24 cellular contexts compared by ENCODE assay signal in the genomic region with DNA sequence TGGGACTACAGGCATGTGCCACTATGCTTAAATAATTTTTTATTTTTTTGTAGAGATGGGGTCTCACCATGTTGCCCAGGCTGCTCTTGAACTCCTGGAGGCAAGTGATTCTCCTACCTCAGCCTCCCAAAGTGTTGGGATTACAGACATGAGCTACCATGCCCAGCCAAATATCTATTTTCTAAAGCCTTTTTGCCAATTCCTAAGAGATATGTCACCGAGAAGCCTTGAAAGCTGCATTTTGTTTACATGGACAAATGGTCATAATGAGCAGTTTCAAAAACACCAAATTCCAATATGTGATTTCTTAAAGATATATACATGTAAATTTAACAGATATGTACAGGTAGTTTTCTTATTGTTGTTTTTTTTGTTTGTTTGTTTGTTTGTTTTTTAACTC. TPM values are rescaled to one million over a fixed set of nuclear protein-coding genes. Genes with fewer than 3 reads are reported as not detected.
DNase-seq lines count a peak whose midpoint lies in the region; ATAC-seq and TF ChIP-seq lines count a peak whose summit lies in the region.
"Had no signal": no experiment of that assay in that cellular context is flagged by ENCODE, and none has a peak within 500 bp of the region (broad histone marks: within the 10 kb centered on the region; RNA-seq: fewer than 3 reads in every experiment).

No MANE protein-coding gene starts in this region.

- H3K9ac ChIP-seq in skeletal muscle satellite cell (ENCODE audit: low read depth, low read length): peak overlapping the region; percentile 54

- H3K4me3 ChIP-seq in AG10803 (ENCODE audit: low read length) (no peak overlapping the region), brain microvascular endothelial cell (ENCODE audit: low read depth, low read length) (no peak overlapping the region), skeletal muscle satellite cell (ENCODE audit: low read length) (no peak overlapping the region), right cardiac atrium (ENCODE audit: low read length) (no peak overlapping the region)
- H3K4me3 ChIP-seq: MG63, Peyer's patch had no signal

- H3K27ac ChIP-seq in brain microvascular endothelial cell (peak overlapping the region; percentile 96), right cardiac atrium (ENCODE audit: low read length) (no peak overlapping the region)
- H3K27ac ChIP-seq: Peyer's patch had no signal

- DNase-seq in AG10803 (ENCODE audit: low read depth) (peak; percentile 48), M059J (ENCODE audit: low read depth) (peak; percentile 21), brain microvascular endothelial cell (no peak), right cardiac atrium (no peak), GM13976 (ENCODE audit: low spot score) (no peak), erythroblast (lab: John Stamatoyannopoulos, UW) (no peak)
- DNase-seq: ACHN; AML-193; C1 segment of cervical spinal cord; Calu3; CD8-positive, alpha-beta memory T cell; DMS153; GF-D8; Kasumi-1; MG63; NCI-H1048; NCI-H1417 treated with DMSO at 0.1 percent for 48 hours; NCI-H187 treated with DMSO at 0.1 percent for 48 hours; NCI-H510A treated with DMSO at 0.1 percent for 48 hours; NCI-H748 treated with DMSO at 0.1 percent for 48 hours; NK-92 treated with Interleukin-12 subunit alpha and Interleukin-12 subunit beta, amount 100 ng/mL, for 24 hours; Peyer's patch; T-helper 17 cell had no signal

- peak overlapping the region; percentile 22 for H3K4me2 ChIP-seq in skeletal muscle satellite cell (ENCODE audit: low read length)

- no peaks in the 10 kb centered on the region for H3K27me3 ChIP-seq in brain microvascular endothelial cell (replicated peaks)
- H3K27me3 ChIP-seq in skeletal muscle satellite cell (ENCODE audit: control insufficient read depth, insufficient read depth, low read length): no peaks in the 10 kb centered on the region
- no peaks in the 10 kb centered on the region for H3K27me3 ChIP-seq in right cardiac atrium (ENCODE audit: control insufficient read depth, insufficient read depth)
- H3K27me3 ChIP-seq: MG63, Peyer's patch had no signal

- TF ChIP-seq CTCF in AG10803 (conservative IDR thresholded peaks at IDR 0.05; ENCODE audit: low read length): no peak
- no peak for TF ChIP-seq CTCF in brain microvascular endothelial cell (IDR thresholded peaks at IDR 0.05; ENCODE audit: low read depth, low read length, missing control alignments)
- TF ChIP-seq CTCF in GM13976 (IDR thresholded peaks at IDR 0.05; ENCODE audit: borderline replicate concordance, control extremely low read depth, extremely low read depth, insufficient read depth, missing control alignments): no peak

- intact Hi-C loops in right cardiac atrium (cut with DNase I): no loop called here

- no peak for ATAC-seq in right cardiac atrium
- ATAC-seq: T-helper 17 cell had no signal

- WGBS in right cardiac atrium: 96% methylated on average over 1 of the region's 1 CpG

- no peaks in the 10 kb centered on the region for H3K9me3 ChIP-seq in skeletal muscle satellite cell (replicated peaks; ENCODE audit: low read length)
- H3K9me3 ChIP-seq in right cardiac atrium (ENCODE audit: control insufficient read depth, low read length): no peaks in the 10 kb centered on the region
- H3K9me3 ChIP-seq: MG63, Peyer's patch had no signal

- TF ChIP-seq POLR2A in erythroblast (IDR thresholded peaks at IDR 0.05; ENCODE audit: low read length): no peak

- in situ Hi-C loops in brain microvascular endothelial cell (cut with HindIII; ENCODE audit: low pct_ligation_motif_present, low sequenced_read_pairs): no loop called here
- in situ Hi-C loops in GM13976 (cut with MboI; ENCODE audit: low sequenced_read_pairs, unreplicated experiment): no loop called here

- peaks cover 35% of the 10 kb centered on the region for H3K4me1 ChIP-seq in skeletal muscle satellite cell (ENCODE audit: control insufficient read depth, insufficient read depth, low read length)
- H3K4me1 ChIP-seq in right cardiac atrium (ENCODE audit: control insufficient read depth, insufficient read depth, low read length): no peaks in the 10 kb centered on the region
- H3K4me1 ChIP-seq: Peyer's patch had no signal

- H3K36me3 ChIP-seq in brain microvascular endothelial cell (replicated peaks): no peaks in the 10 kb centered on the region
- H3K36me3 ChIP-seq in skeletal muscle satellite cell (ENCODE audit: insufficient read depth, low read length): no peaks in the 10 kb centered on the region
- H3K36me3 ChIP-seq: MG63, Peyer's patch had no signal

RNA-seq across cellular contexts. Expression of a gene that starts 33.0 kb away (rescaled TPM):
- total RNA-seq in M059J (2014; rRNA removed; shearing (Covaris generic)): 17.5 and 28.2 TPM in 2 replicates
- total RNA-seq in skeletal muscle satellite cell (2012; rRNA removed): 18.1 and 18.5 TPM in 2 replicates
- total RNA-seq in right cardiac atrium: 10 to 100 TPM; 63.4 to 66.1 (median 65.2) TPM
- polyA plus RNA-seq in right cardiac atrium: 37.6 TPM

Comparison
In these comparisons a context has a peak if more than half of its experiments do, and no peak if none do; other contexts are left out.
1. DNase-seq: peak in AG10803 (single experiment) and M059J (single experiment); none in brain microvascular endothelial cell (single experiment), right cardiac atrium (0 of 3), GM13976 (single experiment) and erythroblast (0 of 2).